ENCODE assay signal across 2 cellular contexts in the genomic region with DNA sequence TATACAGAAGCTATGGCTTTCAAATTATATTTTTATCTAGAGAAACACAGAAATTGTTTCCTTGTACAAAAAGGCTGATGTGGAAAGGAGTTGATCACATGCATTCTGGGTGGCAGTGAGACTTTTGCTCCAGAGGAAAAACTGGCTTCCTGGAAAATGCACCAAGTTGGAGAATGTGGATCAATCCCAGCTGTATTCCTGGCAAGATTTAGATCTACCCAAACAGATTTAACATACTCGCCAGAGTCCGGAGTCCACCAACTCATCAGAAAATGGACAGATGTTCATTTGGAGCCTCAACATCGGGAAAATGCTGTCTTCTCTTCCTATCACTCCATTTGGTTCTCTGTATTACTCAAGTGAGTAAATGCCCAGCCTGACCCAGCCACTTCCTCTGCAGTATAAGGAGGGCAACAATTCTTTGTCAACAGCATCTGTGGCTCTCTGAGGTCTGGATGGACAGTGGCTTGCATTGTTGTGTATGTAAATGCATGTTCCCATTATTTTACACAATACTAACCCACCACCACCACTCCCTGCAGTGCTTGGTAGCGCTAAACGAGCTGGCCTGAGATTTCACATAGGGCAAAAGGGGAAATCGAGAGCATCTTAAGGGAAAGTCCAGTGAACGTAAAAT.
TF ChIP-seq lines count a peak whose summit lies in the region.

No MANE protein-coding gene starts in this region.

TF ChIP-seq in liver, 16 proteins besides CTCF, POLR2A, EP300 and RAD21:
- peak; percentile 86 for TF ChIP-seq HNF4G (IDR thresholded peaks at IDR 0.05)
- TF ChIP-seq EGR1 (IDR thresholded peaks at IDR 0.05; ENCODE audit: low read depth in 2 of 2), result peak; percentile 64 to 95
- peak; percentile 63 to 84 for TF ChIP-seq JUND (IDR thresholded peaks at IDR 0.05)
- TF ChIP-seq SP1 (IDR thresholded peaks at IDR 0.05), result peak; percentile 97
- TF ChIP-seq TAF1 (conservative IDR thresholded peaks at IDR 0.05), result peak; percentile 8
- peak; percentile 90 to 93 for TF ChIP-seq RXRA (IDR thresholded peaks at IDR 0.05)
- TF ChIP-seq YY1 (IDR thresholded peaks at IDR 0.05), result peak; percentile 64
- TF ChIP-seq NR2F2 (IDR thresholded peaks at IDR 0.05), result no peak
- TF ChIP-seq, protein P1, sequence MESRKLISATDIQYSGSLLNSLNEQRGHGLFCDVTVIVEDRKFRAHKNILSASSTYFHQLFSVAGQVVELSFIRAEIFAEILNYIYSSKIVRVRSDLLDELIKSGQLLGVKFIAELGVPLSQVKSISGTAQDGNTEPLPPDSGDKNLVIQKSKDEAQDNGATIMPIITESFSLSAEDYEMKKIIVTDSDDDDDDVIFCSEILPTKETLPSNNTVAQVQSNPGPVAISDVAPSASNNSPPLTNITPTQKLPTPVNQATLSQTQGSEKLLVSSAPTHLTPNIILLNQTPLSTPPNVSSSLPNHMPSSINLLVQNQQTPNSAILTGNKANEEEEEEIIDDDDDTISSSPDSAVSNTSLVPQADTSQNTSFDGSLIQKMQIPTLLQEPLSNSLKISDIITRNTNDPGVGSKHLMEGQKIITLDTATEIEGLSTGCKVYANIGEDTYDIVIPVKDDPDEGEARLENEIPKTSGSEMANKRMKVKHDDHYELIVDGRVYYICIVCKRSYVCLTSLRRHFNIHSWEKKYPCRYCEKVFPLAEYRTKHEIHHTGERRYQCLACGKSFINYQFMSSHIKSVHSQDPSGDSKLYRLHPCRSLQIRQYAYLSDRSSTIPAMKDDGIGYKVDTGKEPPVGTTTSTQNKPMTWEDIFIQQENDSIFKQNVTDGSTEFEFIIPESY (IDR thresholded peaks at IDR 0.05), result peak; percentile 44
- TF ChIP-seq FOXA1 (IDR thresholded peaks at IDR 0.05), result no peak
- TF ChIP-seq, protein P2, sequence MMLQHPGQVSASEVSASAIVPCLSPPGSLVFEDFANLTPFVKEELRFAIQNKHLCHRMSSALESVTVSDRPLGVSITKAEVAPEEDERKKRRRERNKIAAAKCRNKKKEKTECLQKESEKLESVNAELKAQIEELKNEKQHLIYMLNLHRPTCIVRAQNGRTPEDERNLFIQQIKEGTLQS (IDR thresholded peaks at IDR 0.05), result peak; percentile 23
- peak; percentile 97 for TF ChIP-seq HNF4A (conservative IDR thresholded peaks at IDR 0.05)
- no peak for TF ChIP-seq FOXA2 (IDR thresholded peaks at IDR 0.05)
- peak in 1 of 2 donors; percentile 49 for TF ChIP-seq GABPA (IDR thresholded peaks at IDR 0.05 in 1 of 2, conservative IDR thresholded peaks at IDR 0.05 in 1 of 2)
- TF ChIP-seq, protein P3, sequence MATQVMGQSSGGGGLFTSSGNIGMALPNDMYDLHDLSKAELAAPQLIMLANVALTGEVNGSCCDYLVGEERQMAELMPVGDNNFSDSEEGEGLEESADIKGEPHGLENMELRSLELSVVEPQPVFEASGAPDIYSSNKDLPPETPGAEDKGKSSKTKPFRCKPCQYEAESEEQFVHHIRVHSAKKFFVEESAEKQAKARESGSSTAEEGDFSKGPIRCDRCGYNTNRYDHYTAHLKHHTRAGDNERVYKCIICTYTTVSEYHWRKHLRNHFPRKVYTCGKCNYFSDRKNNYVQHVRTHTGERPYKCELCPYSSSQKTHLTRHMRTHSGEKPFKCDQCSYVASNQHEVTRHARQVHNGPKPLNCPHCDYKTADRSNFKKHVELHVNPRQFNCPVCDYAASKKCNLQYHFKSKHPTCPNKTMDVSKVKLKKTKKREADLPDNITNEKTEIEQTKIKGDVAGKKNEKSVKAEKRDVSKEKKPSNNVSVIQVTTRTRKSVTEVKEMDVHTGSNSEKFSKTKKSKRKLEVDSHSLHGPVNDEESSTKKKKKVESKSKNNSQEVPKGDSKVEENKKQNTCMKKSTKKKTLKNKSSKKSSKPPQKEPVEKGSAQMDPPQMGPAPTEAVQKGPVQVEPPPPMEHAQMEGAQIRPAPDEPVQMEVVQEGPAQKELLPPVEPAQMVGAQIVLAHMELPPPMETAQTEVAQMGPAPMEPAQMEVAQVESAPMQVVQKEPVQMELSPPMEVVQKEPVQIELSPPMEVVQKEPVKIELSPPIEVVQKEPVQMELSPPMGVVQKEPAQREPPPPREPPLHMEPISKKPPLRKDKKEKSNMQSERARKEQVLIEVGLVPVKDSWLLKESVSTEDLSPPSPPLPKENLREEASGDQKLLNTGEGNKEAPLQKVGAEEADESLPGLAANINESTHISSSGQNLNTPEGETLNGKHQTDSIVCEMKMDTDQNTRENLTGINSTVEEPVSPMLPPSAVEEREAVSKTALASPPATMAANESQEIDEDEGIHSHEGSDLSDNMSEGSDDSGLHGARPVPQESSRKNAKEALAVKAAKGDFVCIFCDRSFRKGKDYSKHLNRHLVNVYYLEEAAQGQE (IDR thresholded peaks at IDR 0.05), result peak; percentile 45
- TF ChIP-seq, protein P4, sequence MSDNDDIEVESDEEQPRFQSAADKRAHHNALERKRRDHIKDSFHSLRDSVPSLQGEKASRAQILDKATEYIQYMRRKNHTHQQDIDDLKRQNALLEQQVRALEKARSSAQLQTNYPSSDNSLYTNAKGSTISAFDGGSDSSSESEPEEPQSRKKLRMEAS (IDR thresholded peaks at IDR 0.05), result peak; percentile 97

TF ChIP-seq in HepG2, 621 proteins besides CTCF, POLR2A, EP300 and RAD21:
- TF ChIP-seq ZNF672 (CRISPR knock-in tag; IDR thresholded peaks at IDR 0.05) (no peak), NFRKB (IDR thresholded peaks at IDR 0.05) (no peak), MIER2 (CRISPR knock-in tag; IDR thresholded peaks at IDR 0.05) (no peak), ZKSCAN8 (CRISPR knock-in tag; IDR thresholded peaks at IDR 0.05; ENCODE audit: borderline replicate concordance) (no peak), IRX3 (CRISPR knock-in tag; IDR thresholded peaks at IDR 0.05; ENCODE audit: borderline replicate concordance, low read depth) (no peak), SPEN (CRISPR knock-in tag; IDR thresholded peaks at IDR 0.05; ENCODE audit: low read depth) (no peak), ZNF232 (CRISPR knock-in tag; IDR thresholded peaks at IDR 0.05; ENCODE audit: borderline replicate concordance) (no peak), ZNF816 (CRISPR knock-in tag; IDR thresholded peaks at IDR 0.05; ENCODE audit: borderline replicate concordance) (no peak), ZNF501 (CRISPR knock-in tag; IDR thresholded peaks at IDR 0.05) (no peak)
- TF ChIP-seq, protein P5, sequence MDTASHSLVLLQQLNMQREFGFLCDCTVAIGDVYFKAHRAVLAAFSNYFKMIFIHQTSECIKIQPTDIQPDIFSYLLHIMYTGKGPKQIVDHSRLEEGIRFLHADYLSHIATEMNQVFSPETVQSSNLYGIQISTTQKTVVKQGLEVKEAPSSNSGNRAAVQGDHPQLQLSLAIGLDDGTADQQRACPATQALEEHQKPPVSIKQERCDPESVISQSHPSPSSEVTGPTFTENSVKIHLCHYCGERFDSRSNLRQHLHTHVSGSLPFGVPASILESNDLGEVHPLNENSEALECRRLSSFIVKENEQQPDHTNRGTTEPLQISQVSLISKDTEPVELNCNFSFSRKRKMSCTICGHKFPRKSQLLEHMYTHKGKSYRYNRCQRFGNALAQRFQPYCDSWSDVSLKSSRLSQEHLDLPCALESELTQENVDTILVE (CRISPR knock-in tag; IDR thresholded peaks at IDR 0.05), result no peak
